In genomic region chr12:129246630-129247029, GRCh38 we compare ENCODE assay signal across 8 cellular contexts.
"Had no signal": no experiment of that assay in that cellular context is flagged by ENCODE, and none has a peak within 500 bp of the region (broad histone marks: within the 10 kb centered on the region; RNA-seq: fewer than 3 reads in every experiment).

No MANE protein-coding gene starts in this region.

- H2AFZ ChIP-seq: GM23248, GM23338 had no signal

- H3K4me3 ChIP-seq: GM23248, GM23338, HAP-1 had no signal

- H3K27ac ChIP-seq: GM23248 had no signal

- H3K4me2 ChIP-seq: GM23338 had no signal

- H3K4me1 Mint-ChIP-seq: GM23338 had no signal

- DNase-seq: GM23248, GOT3, H7, H9, HCEC 1CT, HFFc6 had no signal

- H3K9ac ChIP-seq: GM23248 had no signal

- H3K27ac Mint-ChIP-seq: GM23338, H9, HFFc6 had no signal

- H3K36me3 ChIP-seq: HAP-1 had no signal

- H3K4me3 Mint-ChIP-seq: GM23338, H9, HFFc6 had no signal

- H3K9me3 ChIP-seq: HAP-1 had no signal
